Comparison of ENCODE assay signal across 22 cellular contexts in genomic region chr11:92267968-92268367, GRCh38. TPM values are rescaled to one million over a fixed set of nuclear protein-coding genes. Genes with fewer than 3 reads are reported as not detected.
"Had no signal": no experiment of that assay in that cellular context is flagged by ENCODE, and none has a peak within 500 bp of the region (broad histone marks: within the 10 kb centered on the region; RNA-seq: fewer than 3 reads in every experiment).

No MANE protein-coding gene starts in this region.

- H3K27me3 ChIP-seq: neutrophil, ovary, right atrium auricular region, upper lobe of right lung had no signal

- ATAC-seq: psoas muscle; stimulated activated naive CD8-positive, alpha-beta T cell treated with anti-CD3 and anti-CD28 coated beads, Interleukin-15, Interleukin-2, amounts not matched to agents 100 U/mL and 50 U/mL, for 24 hours; upper lobe of right lung had no signal

- H3K4me3 ChIP-seq: left ventricle myocardium inferior, ovary, psoas muscle, right atrium auricular region, upper lobe of right lung had no signal

- H3K36me3 Mint-ChIP-seq: activated naive CD8-positive, alpha-beta T cell had no signal

- H3K9me3 Mint-ChIP-seq: dendritic cell treated with granulocyte-macrophage colony-stimulating factor and Interleukin-4, amounts not matched to agents 40 ng/mL and 50 ng/mL, for 4 days; nephron had no signal

- H3K27me3 Mint-ChIP-seq: activated naive CD8-positive, alpha-beta T cell; dendritic cell treated with granulocyte-macrophage colony-stimulating factor and Interleukin-4, amounts not matched to agents 40 ng/mL and 50 ng/mL, for 4 days had no signal

- H3K27ac Mint-ChIP-seq: activated naive CD8-positive, alpha-beta T cell; dendritic cell treated with granulocyte-macrophage colony-stimulating factor and Interleukin-4, amounts not matched to agents 40 ng/mL and 50 ng/mL, for 4 days had no signal

- H3K27ac ChIP-seq: left ventricle myocardium inferior, neutrophil, ovary, psoas muscle, right atrium auricular region, upper lobe of right lung had no signal

- H3K9me3 ChIP-seq: left ventricle myocardium inferior, neutrophil, ovary, psoas muscle, right atrium auricular region, upper lobe of right lung had no signal

- DNase-seq: activated CD4-positive, alpha-beta T cell treated with anti-CD3 and anti-CD28 coated beads for 1 hour; activated gamma-delta T cell treated with Interleukin-2 at 50 U/mL for 16 hours; activated T-cell treated with anti-CD3 and anti-CD28 coated beads, Interleukin-2, amount 50 U/mL, for 1 hour; amniotic stem cell; cerebellar nuclear complex; effector CD4-positive, alpha-beta T cell; erythroblast; hippocampal formation; left ventricle myocardium inferior; ovary; psoas muscle; stimulated activated CD4-positive, alpha-beta T cell treated with anti-CD3 and anti-CD28 coated beads, Interleukin-12 subunit alpha, Interleukin-12 subunit beta, amount 100 ng/mL, for 4 hours; stimulated activated CD4-positive, alpha-beta T cell treated with anti-CD3 and anti-CD28 coated beads, Interleukin-4, amount 100 ng/mL, for 4 hours; stimulated activated naive CD8-positive, alpha-beta T cell treated with anti-CD3 and anti-CD28 coated beads, Interleukin-15, Interleukin-2, amounts not matched to agents 100 U/mL and 50 U/mL, for 24 hours; T-helper 9 cell; upper lobe of right lung had no signal

- H3K4me3 Mint-ChIP-seq: activated naive CD8-positive, alpha-beta T cell; dendritic cell treated with granulocyte-macrophage colony-stimulating factor and Interleukin-4, amounts not matched to agents 40 ng/mL and 50 ng/mL, for 4 days; nephron had no signal

- H3K36me3 ChIP-seq: left ventricle myocardium inferior, neutrophil, ovary, right atrium auricular region, upper lobe of right lung had no signal

- H3K4me1 ChIP-seq: left ventricle myocardium inferior, psoas muscle, right atrium auricular region, upper lobe of right lung had no signal

RNA-seq across cellular contexts. Expression of gene FAT3, which starts 43.4 kb away (rescaled TPM):
- total RNA-seq: T-helper 1 cell treated with Interleukin-12 subunit alpha and Interleukin-12 subunit beta and Interleukin-4 antibody, amounts not matched to agents 30 ng/mL and 1 ng/mL, for 36 hours had no signal
